ENCODE assay signal across 28 cellular contexts in genomic region chr14:67260114-67260513, GRCh38.
"Had no signal": no experiment of that assay in that cellular context is flagged by ENCODE, and none has a peak within 500 bp of the region (broad histone marks: within the 10 kb centered on the region; RNA-seq: fewer than 3 reads in every experiment).

No MANE protein-coding gene starts in this region.

- H2AFZ ChIP-seq: neural progenitor cell, parathyroid adenoma had no signal

- H3K4me2 ChIP-seq: neural progenitor cell, smooth muscle cell had no signal

- H3K36me3 ChIP-seq: neural progenitor cell, ovary, suprapubic skin, tibial artery, transverse colon, upper lobe of right lung, uterus had no signal

- ATAC-seq: natural killer cell; psoas muscle; right cardiac atrium; sciatic nerve; stimulated activated memory B cell treated with anti-CD40 and anti-IgM and Interleukin-4, amounts not matched to agents 10 μg/mL and 1 μg/mL and 100 μg/mL, for 72 hours; stimulated activated naive CD8-positive, alpha-beta T cell treated with anti-CD3 and anti-CD28 coated beads, Interleukin-15, amount 100 ng/mL, for 72 hours; stimulated activated naive CD8-positive, alpha-beta T cell treated with anti-CD3 and anti-CD28 coated beads, Interleukin-15, Interleukin-2, amounts not matched to agents 100 U/mL and 50 U/mL, for 24 hours; upper lobe of right lung had no signal

- H3K9ac ChIP-seq: neural progenitor cell, parathyroid adenoma had no signal

- H3K9me3 ChIP-seq: ovary, psoas muscle, spleen, suprapubic skin, testis, tibial artery, transverse colon, upper lobe of right lung, uterus had no signal

- H3K4me3 ChIP-seq: neural progenitor cell, ovary, psoas muscle, skin epidermis, smooth muscle cell, spleen, suprapubic skin, testis, tibial artery, transverse colon, upper lobe of right lung, uterus had no signal

- DNase-seq: natural killer cell; occipital lobe; ovary; posterior cingulate gyrus; psoas muscle; right cardiac atrium; spleen; stimulated activated CD4-positive, alpha-beta T cell treated with anti-CD3 and anti-CD28 coated beads, Interleukin-12 subunit alpha, Interleukin-12 subunit beta, amount 100 ng/mL, for 4 hours; stimulated activated CD4-positive, alpha-beta T cell treated with anti-CD3 and anti-CD28 coated beads, Interleukin-1b, Interleukin-23, amount 100 ng/mL, for 48 hours; stimulated activated CD4-positive, alpha-beta T cell treated with anti-CD3 and anti-CD28 coated beads, Interleukin-4, amount 100 ng/mL, for 1 hour; stimulated activated CD4-positive, alpha-beta T cell treated with anti-CD3 and anti-CD28 coated beads, Interleukin-4, amount 100 ng/mL, for 4 hours; stimulated activated CD8-positive, alpha-beta memory T cell treated with anti-CD3 and anti-CD28 coated beads, Interleukin-4, amount 100 ng/mL, for 48 hours; stimulated activated naive CD4-positive, alpha-beta T cell; stimulated activated naive CD8-positive, alpha-beta T cell treated with anti-CD3 and anti-CD28 coated beads, Interleukin-15, amount 100 ng/mL, for 72 hours; stimulated activated naive CD8-positive, alpha-beta T cell treated with anti-CD3 and anti-CD28 coated beads, Interleukin-15, Interleukin-2, amounts not matched to agents 100 U/mL and 50 U/mL, for 24 hours; substantia nigra; testis; tibial artery; transverse colon; upper lobe of right lung; uterus had no signal

- H3K27me3 ChIP-seq: neural progenitor cell, ovary, spleen, suprapubic skin, testis, tibial artery, transverse colon, upper lobe of right lung, uterus had no signal

- H3K4me1 ChIP-seq: parathyroid adenoma, uterus had no signal

- H3K27ac ChIP-seq: neural progenitor cell, ovary, parathyroid adenoma, psoas muscle, skin epidermis, spleen, suprapubic skin, testis, tibial artery, transverse colon, upper lobe of right lung, uterus had no signal
